In genomic region chr7:47950714-47951113, GRCh38 we compare ENCODE assay signal across 1 cellular context.
TF ChIP-seq lines count a peak whose summit lies in the region.

No MANE protein-coding gene starts in this region.

TF ChIP-seq in endothelial cell of umbilical vein, 7 proteins besides CTCF, POLR2A, EP300 and RAD21:
- TF ChIP-seq MAX (IDR thresholded peaks at IDR 0.05; ENCODE audit: insufficient read depth, insufficient read length) (peak; percentile 33), EZH2 (IDR thresholded peaks at IDR 0.05; ENCODE audit: borderline replicate concordance, low read depth, low read length, severe bottlenecking) (no peak), POLR2AphosphoS5 (IDR thresholded peaks at IDR 0.05; ENCODE audit: insufficient read depth, low read depth, low read length) (peak; percentile 27)
